Comparison of ENCODE assay signal across 17 cellular contexts in the genomic region with DNA sequence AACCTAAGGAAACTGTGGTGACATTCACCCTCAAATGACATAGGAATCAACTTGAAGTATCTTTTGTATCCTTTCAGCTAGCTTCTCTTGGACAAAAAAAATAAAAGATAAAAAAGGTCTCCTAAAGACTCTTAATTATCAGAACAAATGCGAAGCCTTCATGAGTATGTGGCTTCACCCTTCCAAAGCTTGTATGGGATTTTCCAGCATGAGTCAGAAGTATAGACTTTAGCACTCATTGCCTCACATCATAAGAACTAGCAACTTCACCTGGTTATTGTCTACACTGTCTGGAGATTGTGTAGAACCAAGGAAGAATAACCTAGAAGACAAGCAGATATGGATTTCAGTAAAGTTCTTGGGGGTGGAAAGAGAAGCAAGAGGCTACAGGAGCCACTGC.
A peak's percentile ranks its signal among the peaks of the same experiment; 100 is the strongest.
DNase-seq lines count a peak whose midpoint lies in the region; ATAC-seq and TF ChIP-seq lines count a peak whose summit lies in the region.
"Had no signal": no experiment of that assay in that cellular context is flagged by ENCODE, and none has a peak within 500 bp of the region (broad histone marks: within the 10 kb centered on the region; RNA-seq: fewer than 3 reads in every experiment).

No MANE protein-coding gene starts in this region.

- no peaks in the 10 kb centered on the region for H3K9me2 ChIP-seq in Loucy (replicated peaks; ENCODE audit: low read depth, low read length)

- no peaks in the 10 kb centered on the region for H3K9me3 ChIP-seq in Loucy (ENCODE audit: insufficient read depth, low read depth, low read length)
- no peaks in the 10 kb centered on the region for H3K9me3 ChIP-seq in tibial artery
- no peaks in the 10 kb centered on the region for H3K9me3 ChIP-seq in ovary
- H3K9me3 ChIP-seq: ascending aorta, BE2C, neutrophil had no signal

- TF ChIP-seq POLR2A in ovary (IDR thresholded peaks at IDR 0.05): no peak

- no peak overlapping the region for H3K4me2 ChIP-seq in Loucy (ENCODE audit: low read depth, low read length, poor library complexity, severe bottlenecking)

- H3K4me1 ChIP-seq in Loucy (ENCODE audit: insufficient read depth, low read length, poor library complexity, severe bottlenecking) (peaks cover 54% of the 10 kb centered on the region), foreskin keratinocyte (peaks cover 66% of the 10 kb centered on the region), tibial artery (peaks cover 0 to 41% (median 27%) of the 10 kb centered on the region in 4 donors), ovary (ENCODE audit: insufficient read depth) (peaks cover 9% of the 10 kb centered on the region)
- H3K4me1 ChIP-seq: BE2C had no signal

- no peaks in the 10 kb centered on the region for H4K20me1 ChIP-seq in Loucy (ENCODE audit: insufficient read depth, low read length, poor library complexity, severe bottlenecking)

- H3K36me3 ChIP-seq in Loucy (ENCODE audit: insufficient read depth, low read length) (no peaks in the 10 kb centered on the region), tibial artery (no peaks in the 10 kb centered on the region), ovary (no peaks in the 10 kb centered on the region)
- H3K36me3 ChIP-seq: ascending aorta, BE2C, neutrophil had no signal

- peak overlapping the region; percentile 79 for H3K27ac ChIP-seq in foreskin keratinocyte
- H3K27ac ChIP-seq in tibial artery: peak overlapping the region; percentile 76 to 83
- no peak overlapping the region for H3K27ac ChIP-seq in ovary
- H3K27ac ChIP-seq: HL-60, neutrophil had no signal

- H3K27me3 ChIP-seq in Loucy (ENCODE audit: insufficient read depth, low read length, poor library complexity, severe bottlenecking): no peaks in the 10 kb centered on the region
- no peaks in the 10 kb centered on the region for H3K27me3 ChIP-seq in foreskin keratinocyte
- no peaks in the 10 kb centered on the region for H3K27me3 ChIP-seq in tibial artery
- H3K27me3 ChIP-seq in ovary: no peaks in the 10 kb centered on the region
- H3K27me3 ChIP-seq: ascending aorta, BE2C had no signal

- peak; percentile 62 for ATAC-seq in foreskin keratinocyte
- no peak for ATAC-seq in GM21576 (IDR thresholded peaks at IDR 0.05; ENCODE audit: unreplicated experiment)

- intact Hi-C loops in tibial artery (cut with DNase I; ENCODE audit: low total_unique reads): no loop called here
- intact Hi-C loops in ovary (cut with DNase I): loop anchor here in 1 of 4 donors (10.0 kb wide), 2 partner anchors 90 to 290 kb away; no protein-coding TSS in a partner anchor

- in situ Hi-C loops in astrocyte of the spinal cord (cut with HindIII; ENCODE audit: low sequenced_read_pairs): no loop called here

- no peak overlapping the region for H3K4me3 ChIP-seq in Loucy (ENCODE audit: low read length, poor library complexity, severe bottlenecking)
- H3K4me3 ChIP-seq in astrocyte of the spinal cord (ENCODE audit: low read depth, low read length): no peak overlapping the region
- H3K4me3 ChIP-seq in tibial artery: no peak overlapping the region
- H3K4me3 ChIP-seq in ovary: no peak overlapping the region
- H3K4me3 ChIP-seq: ascending aorta had no signal

- no peaks in the 10 kb centered on the region for H3F3A ChIP-seq in Loucy (ENCODE audit: low read depth)

- 83 to 96% (median 91%) methylated on average over 1 of the region's 1 CpG for WGBS in ovary, 3 donors

- no peak for TF ChIP-seq CTCF in Loucy (conservative IDR thresholded peaks at IDR 0.05; ENCODE audit: low read length)
- no peak for TF ChIP-seq CTCF in astrocyte of the spinal cord (IDR thresholded peaks at IDR 0.05; ENCODE audit: low read depth, low read length)
- TF ChIP-seq CTCF in foreskin keratinocyte (conservative IDR thresholded peaks at IDR 0.05): no peak
- TF ChIP-seq CTCF in tibial artery (IDR thresholded peaks at IDR 0.05): no peak
- no peak for TF ChIP-seq CTCF in ovary (IDR thresholded peaks at IDR 0.05)

- DNase-seq in astrocyte of the spinal cord (ENCODE audit: low read depth, low spot score) (peak; percentile 26), foreskin keratinocyte (peak in 1 of 2 donors; percentile 88), tibial artery (no peak), ovary (no peak), SKM-1 (lab: John Stamatoyannopoulos, UW; ENCODE audit: unreplicated experiment) (no peak)
- DNase-seq: activated CD8-positive, alpha-beta memory T cell treated with anti-CD3 and anti-CD28 coated beads for 24 hours; BE2C; DMS153; foreskin melanocyte; NCI-H2029; NCI-H524; OCI-M1 had no signal

- no peaks in the 10 kb centered on the region for H3K79me2 ChIP-seq in Loucy (ENCODE audit: insufficient read depth, low read length)

- TF ChIP-seq EP300 in ovary (IDR thresholded peaks at IDR 0.05): no peak

- peak overlapping the region; percentile 1 for H3K9ac ChIP-seq in Loucy (ENCODE audit: low read depth, low read length, poor library complexity, severe bottlenecking)

- H2AFZ ChIP-seq in Loucy (ENCODE audit: low read length): no peak overlapping the region

Comparison
In these comparisons a context has a peak if more than half of its experiments do, and no peak if none do; other contexts are left out.
1. H3K27ac ChIP-seq: peak in foreskin keratinocyte (single experiment) and tibial artery (2 of 2); none in ovary (0 of 2).